Comparison of ENCODE assay signal across 22 cellular contexts in genomic region chr17:78836420-78837021, GRCh38. TPM values are rescaled to one million over a fixed set of nuclear protein-coding genes. Genes with fewer than 3 reads are reported as not detected.
A peak's percentile ranks its signal among the peaks of the same experiment; 100 is the strongest.
DNase-seq lines count a peak whose midpoint lies in the region; ATAC-seq and TF ChIP-seq lines count a peak whose summit lies in the region.
"Had no signal": no experiment of that assay in that cellular context is flagged by ENCODE, and none has a peak within 500 bp of the region (broad histone marks: within the 10 kb centered on the region; RNA-seq: fewer than 3 reads in every experiment).

No MANE protein-coding gene starts in this region.

- no peaks in the 10 kb centered on the region for H3K27me3 Mint-ChIP-seq in activated T-cell treated with anti-CD3 and anti-CD28 coated beads, Interleukin-2, amount 50 U/mL, for 4 hours (ENCODE audit: low read depth)
- H3K27me3 Mint-ChIP-seq in CD4-positive, alpha-beta T cell, result no peaks in the 10 kb centered on the region
- no peaks in the 10 kb centered on the region for H3K27me3 Mint-ChIP-seq in CD8-positive, alpha-beta T cell (ENCODE audit: low read depth)
- H3K27me3 Mint-ChIP-seq in chondrocyte (ENCODE audit: low read depth), result no peaks in the 10 kb centered on the region
- H3K27me3 Mint-ChIP-seq in activated CD4-positive, alpha-beta memory T cell treated with anti-CD3 and anti-CD28 coated beads, Interleukin-2, amount 10 ng/mL, durations not matched to agents 7 days and 5 days, result no peaks in the 10 kb centered on the region

- peaks cover 30% of the 10 kb centered on the region for H3K4me1 Mint-ChIP-seq in activated T-cell treated with anti-CD3 and anti-CD28 coated beads, Interleukin-2, amount 50 U/mL, for 4 hours (ENCODE audit: low read depth)
- H3K4me1 Mint-ChIP-seq in CD4-positive, alpha-beta T cell (ENCODE audit: low read depth), result peaks cover 63% of the 10 kb centered on the region
- peaks cover 45% of the 10 kb centered on the region for H3K4me1 Mint-ChIP-seq in CD8-positive, alpha-beta T cell (ENCODE audit: low read depth)
- peaks cover 26% of the 10 kb centered on the region for H3K4me1 Mint-ChIP-seq in chondrocyte (ENCODE audit: low read depth)
- peaks cover 30% of the 10 kb centered on the region for H3K4me1 Mint-ChIP-seq in activated CD4-positive, alpha-beta memory T cell treated with anti-CD3 and anti-CD28 coated beads, Interleukin-2, amount 10 ng/mL, durations not matched to agents 7 days and 5 days

- 74 to 90% methylated on average over 2 to 5 of the region's 5 CpGs for WGBS in transverse colon (ENCODE audit: low coverage in 1 of 2), 2 donors

- H3K4me1 ChIP-seq in CD8-positive, alpha-beta T cell (ENCODE audit: insufficient read depth, low read length), result peaks cover 20% of the 10 kb centered on the region
- H3K4me1 ChIP-seq in transverse colon, result peaks cover 14 to 18% (median 16%) of the 10 kb centered on the region in 4 donors

- no peaks in the 10 kb centered on the region for H3K9me3 ChIP-seq in CD4-positive, alpha-beta T cell (ENCODE audit: control insufficient read depth, low read length)
- no peaks in the 10 kb centered on the region for H3K9me3 ChIP-seq in CD8-positive, alpha-beta T cell (ENCODE audit: low read length)
- no peaks in the 10 kb centered on the region for H3K9me3 ChIP-seq in transverse colon
- H3K9me3 ChIP-seq: BLaER1 had no signal

- TF ChIP-seq EP300 in transverse colon (IDR thresholded peaks at IDR 0.05; ENCODE audit: low read depth), result no peak

- H3K36me3 Mint-ChIP-seq in activated T-cell treated with anti-CD3 and anti-CD28 coated beads, Interleukin-2, amount 50 U/mL, for 4 hours (ENCODE audit: insufficient read depth), result peaks cover 40% of the 10 kb centered on the region
- peaks cover 87% of the 10 kb centered on the region for H3K36me3 Mint-ChIP-seq in CD4-positive, alpha-beta T cell (ENCODE audit: low read depth)
- H3K36me3 Mint-ChIP-seq in CD8-positive, alpha-beta T cell, result peaks cover 80% of the 10 kb centered on the region
- H3K36me3 Mint-ChIP-seq in chondrocyte (ENCODE audit: low read depth), result peaks cover 37% of the 10 kb centered on the region
- H3K36me3 Mint-ChIP-seq in activated CD4-positive, alpha-beta memory T cell treated with anti-CD3 and anti-CD28 coated beads, Interleukin-2, amount 10 ng/mL, durations not matched to agents 7 days and 5 days (ENCODE audit: low read depth), result peaks cover 73% of the 10 kb centered on the region

- H3K36me3 ChIP-seq in CD8-positive, alpha-beta T cell (ENCODE audit: insufficient read depth, low read length), result peaks cover 52% of the 10 kb centered on the region
- peaks cover 0 to 54% (median 25%) of the 10 kb centered on the region in 4 donors for H3K36me3 ChIP-seq in transverse colon

- H3K27me3 ChIP-seq in CD4-positive, alpha-beta T cell (ENCODE audit: control insufficient read depth, insufficient read depth, low read length), result no peaks in the 10 kb centered on the region
- no peaks in the 10 kb centered on the region for H3K27me3 ChIP-seq in CD8-positive, alpha-beta T cell (ENCODE audit: insufficient read depth, low read length)
- H3K27me3 ChIP-seq in transverse colon, result no peaks in the 10 kb centered on the region
- H3K27me3 ChIP-seq: BLaER1 had no signal

- TF ChIP-seq CTCF in CD4-positive, alpha-beta T cell (IDR thresholded peaks at IDR 0.05), result no peak
- no peak for TF ChIP-seq CTCF in CD8-positive, alpha-beta T cell (IDR thresholded peaks at IDR 0.05)
- TF ChIP-seq CTCF in chondrocyte (IDR thresholded peaks at IDR 0.05), result no peak
- no peak for TF ChIP-seq CTCF in transverse colon (IDR thresholded peaks at IDR 0.05)

- in situ Hi-C loops in transverse colon (cut with MboI; ENCODE audit: low pct_ligation_motif_present in 1 of 4, low pct_unique_long_range_greater_than_20kb in 1 of 4, low sequenced_read_pairs in 3 of 4), result no loop called here

- POLR2A ChIA-PET in CD4-positive, alpha-beta T cell (lab: Charles Lee), result interaction anchor here (1.2 to 1.4 kb wide), 2 partner anchors 17 to 18 kb away, joined by 3 to 5 read pairs; no protein-coding TSS in a partner anchor
- POLR2A ChIA-PET in CD8-positive, alpha-beta T cell (lab: Charles Lee), result interaction anchor here (0.9 kb wide), 1 partner anchor 47 kb away, joined by 3 read pairs; no protein-coding TSS in a partner anchor
- POLR2A ChIA-PET in activated CD4-positive, alpha-beta memory T cell treated with anti-CD3 and anti-CD28 coated beads, Interleukin-2, amount 10 ng/mL, durations not matched to agents 7 days and 5 days (lab: Charles Lee), result interaction anchor here (1.7 to 3.5 kb wide), 2 partner anchors 9 to 18 kb away, joined by 5 to 19 read pairs; no protein-coding TSS in a partner anchor

- no peak overlapping the region for H3K4me3 ChIP-seq in CD8-positive, alpha-beta T cell (ENCODE audit: low read depth, low read length)
- no peak overlapping the region for H3K4me3 ChIP-seq in transverse colon
- H3K4me3 ChIP-seq: BLaER1 had no signal

- peak overlapping the region; percentile 3 for H3K4me3 Mint-ChIP-seq in activated T-cell treated with anti-CD3 and anti-CD28 coated beads, Interleukin-2, amount 50 U/mL, for 4 hours
- peak overlapping the region; percentile 11 for H3K4me3 Mint-ChIP-seq in CD4-positive, alpha-beta T cell
- H3K4me3 Mint-ChIP-seq in CD8-positive, alpha-beta T cell, result no peak overlapping the region
- H3K4me3 Mint-ChIP-seq in chondrocyte (ENCODE audit: unreplicated experiment), result no peak overlapping the region
- H3K4me3 Mint-ChIP-seq in activated CD4-positive, alpha-beta memory T cell treated with anti-CD3 and anti-CD28 coated beads, Interleukin-2, amount 10 ng/mL, durations not matched to agents 7 days and 5 days, result no peak overlapping the region

- no peak overlapping the region for H3K27ac ChIP-seq in CD4-positive, alpha-beta T cell (ENCODE audit: low read depth, low read length)
- no peak overlapping the region for H3K27ac ChIP-seq in CD8-positive, alpha-beta T cell (ENCODE audit: low read depth, low read length)
- H3K27ac ChIP-seq in transverse colon, result no peak overlapping the region
- H3K27ac ChIP-seq: BLaER1, RWPE1 had no signal

- no peak for ATAC-seq in activated T-cell treated with anti-CD3 and anti-CD28 coated beads, Interleukin-2, amount 50 U/mL, for 4 hours
- ATAC-seq in CD4-positive, alpha-beta T cell (ENCODE audit: poor library complexity), result no peak
- no peak for ATAC-seq in CD8-positive, alpha-beta T cell

- H3K9me3 Mint-ChIP-seq in activated T-cell treated with anti-CD3 and anti-CD28 coated beads, Interleukin-2, amount 50 U/mL, for 4 hours, result no peaks in the 10 kb centered on the region
- H3K9me3 Mint-ChIP-seq in CD4-positive, alpha-beta T cell, result no peaks in the 10 kb centered on the region
- no peaks in the 10 kb centered on the region for H3K9me3 Mint-ChIP-seq in CD8-positive, alpha-beta T cell
- no peaks in the 10 kb centered on the region for H3K9me3 Mint-ChIP-seq in chondrocyte (ENCODE audit: low read depth)
- no peaks in the 10 kb centered on the region for H3K9me3 Mint-ChIP-seq in activated CD4-positive, alpha-beta memory T cell treated with anti-CD3 and anti-CD28 coated beads, Interleukin-2, amount 10 ng/mL, durations not matched to agents 7 days and 5 days

- intact Hi-C loops in CD4-positive, alpha-beta T cell (cut with DNase I, micrococcal nuclease), result no loop called here
- intact Hi-C loops in CD8-positive, alpha-beta T cell (cut with DNase I, micrococcal nuclease), result no loop called here
- intact Hi-C loops in transverse colon (cut with DNase I; ENCODE audit: low total_unique reads), result no loop called here

- no peak for DNase-seq in activated T-cell treated with anti-CD3 and anti-CD28 coated beads, Interleukin-2, amount 50 U/mL, for 4 hours
- no peak for DNase-seq in activated T-cell treated with anti-CD3 and anti-CD28 coated beads, Interleukin-2, amount 50 U/mL, for 1 hour
- DNase-seq in CD4-positive, alpha-beta T cell, result no peak
- DNase-seq in CD8-positive, alpha-beta T cell, result no peak
- DNase-seq in chondrocyte (ENCODE audit: low spot score) (peak; percentile 12), transverse colon (no peak)
- DNase-seq in activated CD4-positive, alpha-beta memory T cell treated with anti-CD3 and anti-CD28 coated beads, Interleukin-2, amount 10 ng/mL, durations not matched to agents 7 days and 5 days, result no peak
- DNase-seq: ACHN; GDM1; GOT3; HCEC 1CT; KG1; NCI-H1092 treated with DMSO at 0.1 percent for 48 hours; NCI-H1436 treated with DMSO at 0.1 percent for 48 hours; NCI-H1930; NCI-H2227 treated with DMSO at 0.1 percent for 48 hours; NCI-H510A; NCI-H774; NK-92 treated with Interleukin-12 subunit alpha and Interleukin-12 subunit beta, amount 100 ng/mL, for 24 hours; SHP77 treated with DMSO at 0.1 percent for 48 hours had no signal

- H3K27ac Mint-ChIP-seq in CD4-positive, alpha-beta T cell, result no peak overlapping the region
- H3K27ac Mint-ChIP-seq in CD8-positive, alpha-beta T cell, result peak overlapping the region; percentile 32
- no peak overlapping the region for H3K27ac Mint-ChIP-seq in chondrocyte (ENCODE audit: unreplicated experiment)
- H3K27ac Mint-ChIP-seq in activated CD4-positive, alpha-beta memory T cell treated with anti-CD3 and anti-CD28 coated beads, Interleukin-2, amount 10 ng/mL, durations not matched to agents 7 days and 5 days, result no peak overlapping the region

- no peak for TF ChIP-seq POLR2A in transverse colon (IDR thresholded peaks at IDR 0.05)

- CTCF ChIA-PET in CD4-positive, alpha-beta T cell (lab: Charles Lee), result no interaction called here
- CTCF ChIA-PET in CD8-positive, alpha-beta T cell (lab: Charles Lee), result interaction anchor here (0.6 kb wide), 1 partner anchor 9 kb away, joined by 3 read pairs; no protein-coding TSS in a partner anchor
- CTCF ChIA-PET in activated CD4-positive, alpha-beta memory T cell treated with anti-CD3 and anti-CD28 coated beads, Interleukin-2, amount 10 ng/mL, durations not matched to agents 7 days and 5 days (lab: Charles Lee), result no interaction called here

RNA-seq across cellular contexts. Expression of gene USP36, which starts 4.1 kb away (rescaled TPM):
- total RNA-seq in activated T-cell treated with anti-CD3 and anti-CD28 coated beads, Interleukin-2, amount 50 U/mL, for 4 hours, result 100 to 1,000 TPM; 157 to 179 (median 170) TPM
- total RNA-seq in CD4-positive, alpha-beta T cell, result 100 to 1,000 TPM; 489 to 494 TPM
- 100 to 1,000 TPM; 755 to 805 TPM for total RNA-seq in CD8-positive, alpha-beta T cell
- total RNA-seq in chondrocyte (45.1 to 51.2 TPM (median 49.6 TPM) in 3 replicates), transverse colon (10 to 100 TPM; 28.5 to 96.5 (median 63.5) TPM)
- total RNA-seq in activated CD4-positive, alpha-beta memory T cell treated with anti-CD3 and anti-CD28 coated beads, Interleukin-2, amount 10 ng/mL, durations not matched to agents 7 days and 5 days, result 10 to 100 TPM; 95.4 to 96.8 TPM

RNA-seq across cellular contexts. Expression of gene CYTH1, which starts 54.4 kb away (rescaled TPM):
- total RNA-seq in activated T-cell treated with anti-CD3 and anti-CD28 coated beads, Interleukin-2, amount 50 U/mL, for 4 hours, result 10 to 100 TPM; 55.9 to 99.3 (median 82.8) TPM
- total RNA-seq in CD4-positive, alpha-beta T cell, result 100 to 1,000 TPM; 521 to 525 TPM
- 100 to 1,000 TPM; 475 to 490 TPM for total RNA-seq in CD8-positive, alpha-beta T cell
- total RNA-seq in chondrocyte, result 79.2 to 155 TPM (median 80.8 TPM) in 3 replicates
- total RNA-seq in transverse colon, result 100 to 1,000 TPM; 103 to 156 (median 142) TPM
- total RNA-seq in activated CD4-positive, alpha-beta memory T cell treated with anti-CD3 and anti-CD28 coated beads, Interleukin-2, amount 10 ng/mL, durations not matched to agents 7 days and 5 days, result 100 to 1,000 TPM; 288 to 309 TPM

Comparison
In these comparisons a context has a peak if more than half of its experiments do, and no peak if none do; other contexts are left out.
1. H3K4me3 Mint-ChIP-seq: peak in activated T-cell treated with anti-CD3 and anti-CD28 coated beads, Interleukin-2, amount 50 U/mL, for 4 hours (single experiment) and CD4-positive, alpha-beta T cell (single experiment); none in CD8-positive, alpha-beta T cell (single experiment), chondrocyte (single experiment) and activated CD4-positive, alpha-beta memory T cell treated with anti-CD3 and anti-CD28 coated beads, Interleukin-2, amount 10 ng/mL, durations not matched to agents 7 days and 5 days (single experiment).